In the genomic region with DNA sequence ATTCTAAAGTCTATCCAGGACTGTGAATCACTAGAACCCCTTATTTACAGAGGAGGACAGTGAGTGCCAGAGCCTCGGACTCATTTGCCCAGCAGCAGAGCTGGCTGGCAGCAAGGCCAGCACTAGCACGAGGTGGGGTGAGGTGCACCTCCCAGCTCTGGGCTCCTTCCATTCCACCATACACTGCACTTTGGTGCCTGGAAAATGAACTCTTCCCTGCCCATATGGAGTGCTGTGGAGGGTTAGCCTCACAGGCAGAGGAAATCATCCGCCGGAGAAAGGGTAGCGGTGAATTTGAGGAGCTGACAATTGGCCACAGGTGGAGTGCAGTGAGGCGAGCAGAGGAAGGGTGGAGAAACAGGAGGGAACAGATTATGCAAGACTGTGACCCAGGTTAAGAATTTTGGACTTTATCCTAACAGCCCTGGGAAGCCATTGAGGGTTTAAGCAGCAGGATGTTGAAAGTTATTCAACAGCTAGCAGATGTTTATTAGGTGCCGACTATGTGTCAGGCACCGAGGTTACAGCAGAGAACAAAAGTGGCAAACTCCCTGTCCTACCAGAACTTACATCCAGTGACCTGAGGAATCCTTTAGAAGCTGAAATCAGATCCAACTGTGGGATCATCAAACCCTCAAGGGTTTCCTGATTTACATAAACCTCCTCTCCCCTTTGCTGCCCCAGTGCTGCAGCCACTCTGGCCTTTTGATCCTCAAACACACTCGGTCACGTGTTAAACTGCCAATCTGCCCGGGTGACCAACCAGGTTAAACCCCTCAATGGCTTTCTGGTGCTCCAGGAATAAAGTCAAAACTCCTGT, we compare ENCODE assay signal across 2 cellular contexts.
TF ChIP-seq lines count a peak whose summit lies in the region.

No MANE protein-coding gene starts in this region.

TF ChIP-seq in Ishikawa, 13 proteins besides CTCF, POLR2A, EP300 and RAD21 (continued from another document):
- TF ChIP-seq, protein P1, sequence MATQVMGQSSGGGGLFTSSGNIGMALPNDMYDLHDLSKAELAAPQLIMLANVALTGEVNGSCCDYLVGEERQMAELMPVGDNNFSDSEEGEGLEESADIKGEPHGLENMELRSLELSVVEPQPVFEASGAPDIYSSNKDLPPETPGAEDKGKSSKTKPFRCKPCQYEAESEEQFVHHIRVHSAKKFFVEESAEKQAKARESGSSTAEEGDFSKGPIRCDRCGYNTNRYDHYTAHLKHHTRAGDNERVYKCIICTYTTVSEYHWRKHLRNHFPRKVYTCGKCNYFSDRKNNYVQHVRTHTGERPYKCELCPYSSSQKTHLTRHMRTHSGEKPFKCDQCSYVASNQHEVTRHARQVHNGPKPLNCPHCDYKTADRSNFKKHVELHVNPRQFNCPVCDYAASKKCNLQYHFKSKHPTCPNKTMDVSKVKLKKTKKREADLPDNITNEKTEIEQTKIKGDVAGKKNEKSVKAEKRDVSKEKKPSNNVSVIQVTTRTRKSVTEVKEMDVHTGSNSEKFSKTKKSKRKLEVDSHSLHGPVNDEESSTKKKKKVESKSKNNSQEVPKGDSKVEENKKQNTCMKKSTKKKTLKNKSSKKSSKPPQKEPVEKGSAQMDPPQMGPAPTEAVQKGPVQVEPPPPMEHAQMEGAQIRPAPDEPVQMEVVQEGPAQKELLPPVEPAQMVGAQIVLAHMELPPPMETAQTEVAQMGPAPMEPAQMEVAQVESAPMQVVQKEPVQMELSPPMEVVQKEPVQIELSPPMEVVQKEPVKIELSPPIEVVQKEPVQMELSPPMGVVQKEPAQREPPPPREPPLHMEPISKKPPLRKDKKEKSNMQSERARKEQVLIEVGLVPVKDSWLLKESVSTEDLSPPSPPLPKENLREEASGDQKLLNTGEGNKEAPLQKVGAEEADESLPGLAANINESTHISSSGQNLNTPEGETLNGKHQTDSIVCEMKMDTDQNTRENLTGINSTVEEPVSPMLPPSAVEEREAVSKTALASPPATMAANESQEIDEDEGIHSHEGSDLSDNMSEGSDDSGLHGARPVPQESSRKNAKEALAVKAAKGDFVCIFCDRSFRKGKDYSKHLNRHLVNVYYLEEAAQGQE (IDR thresholded peaks at IDR 0.05; ENCODE audit: low read depth) = no peak
- TF ChIP-seq YY1 (IDR thresholded peaks at IDR 0.05; ENCODE audit: low read depth) (peak; percentile 60; the same call in 1 of the 2 replicates), CEBPB (IDR thresholded peaks at IDR 0.05) (peak; percentile 97), TCF12 (IDR thresholded peaks at IDR 0.05; ENCODE audit: low read depth) (peak; percentile 84)
- TF ChIP-seq, protein P2, sequence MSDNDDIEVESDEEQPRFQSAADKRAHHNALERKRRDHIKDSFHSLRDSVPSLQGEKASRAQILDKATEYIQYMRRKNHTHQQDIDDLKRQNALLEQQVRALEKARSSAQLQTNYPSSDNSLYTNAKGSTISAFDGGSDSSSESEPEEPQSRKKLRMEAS (IDR thresholded peaks at IDR 0.05) = peak; percentile 60

TF ChIP-seq in SK-N-SH, 30 proteins besides CTCF, POLR2A, EP300 and RAD21 (continued from another document):
- TF ChIP-seq, protein P1 (IDR thresholded peaks at IDR 0.05; ENCODE audit: low read depth, low read length) = no peak
- TF ChIP-seq, protein P3, sequence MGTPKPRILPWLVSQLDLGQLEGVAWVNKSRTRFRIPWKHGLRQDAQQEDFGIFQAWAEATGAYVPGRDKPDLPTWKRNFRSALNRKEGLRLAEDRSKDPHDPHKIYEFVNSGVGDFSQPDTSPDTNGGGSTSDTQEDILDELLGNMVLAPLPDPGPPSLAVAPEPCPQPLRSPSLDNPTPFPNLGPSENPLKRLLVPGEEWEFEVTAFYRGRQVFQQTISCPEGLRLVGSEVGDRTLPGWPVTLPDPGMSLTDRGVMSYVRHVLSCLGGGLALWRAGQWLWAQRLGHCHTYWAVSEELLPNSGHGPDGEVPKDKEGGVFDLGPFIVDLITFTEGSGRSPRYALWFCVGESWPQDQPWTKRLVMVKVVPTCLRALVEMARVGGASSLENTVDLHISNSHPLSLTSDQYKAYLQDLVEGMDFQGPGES (IDR thresholded peaks at IDR 0.05; ENCODE audit: low read depth, low read length) = no peak
- TF ChIP-seq EZH2phosphoT487 (IDR thresholded peaks at IDR 0.05; ENCODE audit: borderline replicate concordance, low read depth) = no peak
- TF ChIP-seq FOXJ3 (CRISPR knock-in tag; IDR thresholded peaks at IDR 0.05) = no peak
- no peak for TF ChIP-seq JUND (IDR thresholded peaks at IDR 0.05)
- no peak for TF ChIP-seq MXI1 (IDR thresholded peaks at IDR 0.05; ENCODE audit: low read depth, low read length)
- TF ChIP-seq, protein P4, sequence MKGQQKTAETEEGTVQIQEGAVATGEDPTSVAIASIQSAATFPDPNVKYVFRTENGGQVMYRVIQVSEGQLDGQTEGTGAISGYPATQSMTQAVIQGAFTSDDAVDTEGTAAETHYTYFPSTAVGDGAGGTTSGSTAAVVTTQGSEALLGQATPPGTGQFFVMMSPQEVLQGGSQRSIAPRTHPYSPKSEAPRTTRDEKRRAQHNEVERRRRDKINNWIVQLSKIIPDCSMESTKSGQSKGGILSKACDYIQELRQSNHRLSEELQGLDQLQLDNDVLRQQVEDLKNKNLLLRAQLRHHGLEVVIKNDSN (IDR thresholded peaks at IDR 0.05; ENCODE audit: borderline replicate concordance, low read depth) = no peak
TF ChIP-seq in SK-N-SH: peak in this region for 0.
